In the genomic region with DNA sequence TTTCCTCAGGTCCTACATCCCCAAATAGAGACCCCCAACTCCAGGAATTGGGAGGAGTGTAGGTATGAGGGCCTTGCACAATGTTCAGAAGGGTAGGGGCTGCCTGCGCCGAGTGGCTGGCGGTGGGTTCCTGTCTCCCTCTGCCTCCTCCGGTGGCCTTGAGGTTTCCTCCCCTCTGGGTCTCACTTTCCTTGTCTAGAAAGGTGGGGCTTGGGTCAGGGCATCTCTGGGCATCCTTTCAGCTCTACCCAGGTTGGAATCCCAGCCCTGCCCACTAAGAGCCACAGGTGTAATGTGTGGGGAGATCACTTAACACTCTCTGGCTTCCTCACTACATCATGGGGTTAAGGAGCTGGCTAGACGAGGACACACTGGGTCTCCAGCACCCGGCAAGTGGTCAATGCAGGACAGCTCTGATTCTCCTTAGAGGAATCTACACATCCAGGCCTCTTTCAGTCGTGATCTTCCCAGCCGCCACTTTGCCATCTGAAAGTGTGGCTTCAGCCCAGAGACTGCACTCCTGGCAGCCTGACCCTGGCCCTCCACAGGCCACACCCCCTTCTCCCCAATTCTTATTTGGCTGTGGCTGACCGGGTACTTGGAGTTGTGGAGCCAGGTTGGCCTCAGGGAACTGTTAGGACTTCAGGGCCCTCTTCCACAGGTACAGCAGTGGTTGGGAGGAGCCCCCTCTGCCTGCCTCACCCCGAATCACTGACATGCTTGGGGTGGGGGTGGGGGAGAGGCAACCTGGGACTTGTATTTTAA, we compare ENCODE assay signal across 14 cellular contexts. TPM values are rescaled to one million over a fixed set of nuclear protein-coding genes. Genes with fewer than 3 reads are reported as not detected.
DNase-seq lines count a peak whose midpoint lies in the region; ATAC-seq and TF ChIP-seq lines count a peak whose summit lies in the region.
"Had no signal": no experiment of that assay in that cellular context is flagged by ENCODE, and none has a peak within 500 bp of the region (broad histone marks: within the 10 kb centered on the region; RNA-seq: fewer than 3 reads in every experiment).

No MANE protein-coding gene starts in this region.

- H3K27ac ChIP-seq in lower lobe of right lung (no peak overlapping the region), spleen (no peak overlapping the region)
- H3K27ac ChIP-seq: C4-2B, GM23248 had no signal

- no peaks in the 10 kb centered on the region for H3K36me3 Mint-ChIP-seq in CD14-positive monocyte
- H3K36me3 Mint-ChIP-seq: CD8-positive, alpha-beta T cell had no signal

- TF ChIP-seq POLR2A in spleen (IDR thresholded peaks at IDR 0.05) = no peak

- H3K4me1 ChIP-seq in lower lobe of right lung (peaks cover 15% of the 10 kb centered on the region), spleen (peaks cover 0 to 39% (median 12%) of the 10 kb centered on the region in 6 donors)
- H3K4me1 ChIP-seq: BE2C had no signal

- WGBS in spleen, 5 donors = 52 to 68% (median 64%) methylated on average over 10 of the region's 10 CpGs

- no peak for TF ChIP-seq CTCF in CD14-positive monocyte (IDR thresholded peaks at IDR 0.05)
- TF ChIP-seq CTCF in lower lobe of right lung (IDR thresholded peaks at IDR 0.05) = no peak
- TF ChIP-seq CTCF in spleen (IDR thresholded peaks at IDR 0.05 in 8 of 11, conservative IDR thresholded peaks at IDR 0.05 in 3 of 11) = no peak

- intact Hi-C loops in CD14-positive monocyte (cut with micrococcal nuclease) = no loop called here
- intact Hi-C loops in lower lobe of right lung (cut with DNase I) = no loop called here
- intact Hi-C loops in spleen (cut with DNase I; ENCODE audit: low total_unique reads) = no loop called here

- DNase-seq in CD14-positive monocyte (ENCODE audit: low spot score) = peak; percentile 30
- peak; percentile 69 for DNase-seq in H7
- no peak for DNase-seq in lower lobe of right lung
- DNase-seq in spleen = peak; percentile 48
- no peak for DNase-seq in iPS-NIHi7 (ENCODE audit: extremely low spot score)
- no peak for DNase-seq in DMS114 treated with DMSO at 0.1 percent for 48 hours (lab: John Stamatoyannopoulos, UW; ENCODE audit: unreplicated experiment)
- DNase-seq: BE2C; CD8-positive, alpha-beta T cell; COR-L47; GM23248; H9; IMR-90 had no signal

- H3K9me3 Mint-ChIP-seq in CD14-positive monocyte = no peaks in the 10 kb centered on the region
- H3K9me3 Mint-ChIP-seq: CD8-positive, alpha-beta T cell; H9 had no signal

- no peaks in the 10 kb centered on the region for H3K27me3 ChIP-seq in H7 (ENCODE audit: control insufficient read depth, insufficient read depth, low read length)
- H3K27me3 ChIP-seq in lower lobe of right lung (ENCODE audit: low read depth) = no peaks in the 10 kb centered on the region
- no peaks in the 10 kb centered on the region for H3K27me3 ChIP-seq in spleen (replicated peaks in 1 of 7)
- H3K27me3 ChIP-seq: BE2C had no signal

- H3K36me3 ChIP-seq in H7 (replicated peaks; ENCODE audit: control insufficient read depth, insufficient read depth, low read length) = no peaks in the 10 kb centered on the region
- H3K36me3 ChIP-seq in lower lobe of right lung = no peaks in the 10 kb centered on the region
- no peaks in the 10 kb centered on the region for H3K36me3 ChIP-seq in spleen
- H3K36me3 ChIP-seq: BE2C had no signal

- H3K4me3 ChIP-seq in H7 (ENCODE audit: insufficient read depth, low read depth, low read length) (no peak overlapping the region), lower lobe of right lung (no peak overlapping the region), spleen (no peak overlapping the region)
- H3K4me3 ChIP-seq: GM23248 had no signal

- H3K9me3 ChIP-seq in lower lobe of right lung (no peaks in the 10 kb centered on the region), spleen (no peaks in the 10 kb centered on the region)
- H3K9me3 ChIP-seq: BE2C had no signal

- H3K4me1 Mint-ChIP-seq in CD14-positive monocyte = peaks cover 5% of the 10 kb centered on the region

- peaks cover 1 to 6% (median 2%) of the 10 kb centered on the region in 3 donors for H3K27me3 Mint-ChIP-seq in CD14-positive monocyte (ENCODE audit: low read depth in 3 of 3)

- H3K27ac Mint-ChIP-seq in CD14-positive monocyte = peak overlapping the region in 1 of 7 donors; percentile 48
- H3K27ac Mint-ChIP-seq: CD8-positive, alpha-beta T cell had no signal

- ATAC-seq in lower lobe of right lung (peak; percentile 46 to 51), GM21515 (IDR thresholded peaks at IDR 0.05; ENCODE audit: unreplicated experiment) (no peak)
- ATAC-seq: CD8-positive, alpha-beta T cell had no signal

- no peak overlapping the region for H3K4me3 Mint-ChIP-seq in CD14-positive monocyte
- H3K4me3 Mint-ChIP-seq: CD8-positive, alpha-beta T cell; H9 had no signal

RNA-seq across cellular contexts. Expression of a gene that starts 22.1 kb away (rescaled TPM):
- polyA plus RNA-seq in CD14-positive monocyte = under 1 TPM in 1 of 2 donors, not detected in 1; 0.48 TPM
- 2.0 and 2.6 TPM in 2 replicates for total RNA-seq in H7 (2014; rRNA removed; shearing (Covaris generic))
- total RNA-seq in lower lobe of right lung = 15.1 TPM
- total RNA-seq in spleen = 10 to 100 TPM in 6 of 7 donors, 1 to 10 TPM in 1; 8.0 to 24.3 (median 19.5) TPM
- polyA plus RNA-seq in spleen = 1 to 10 TPM; 1.7 to 4.3 (median 1.9) TPM

Comparison
In these comparisons a context has a peak if more than half of its experiments do, and no peak if none do; other contexts are left out.
1. DNase-seq: peak in CD14-positive monocyte (single experiment), H7 (single experiment) and spleen (single experiment); none in lower lobe of right lung (single experiment), iPS-NIHi7 (single experiment) and DMS114 treated with DMSO at 0.1 percent for 48 hours (single experiment).